1 cellular context compared by ENCODE assay signal in the genomic region with DNA sequence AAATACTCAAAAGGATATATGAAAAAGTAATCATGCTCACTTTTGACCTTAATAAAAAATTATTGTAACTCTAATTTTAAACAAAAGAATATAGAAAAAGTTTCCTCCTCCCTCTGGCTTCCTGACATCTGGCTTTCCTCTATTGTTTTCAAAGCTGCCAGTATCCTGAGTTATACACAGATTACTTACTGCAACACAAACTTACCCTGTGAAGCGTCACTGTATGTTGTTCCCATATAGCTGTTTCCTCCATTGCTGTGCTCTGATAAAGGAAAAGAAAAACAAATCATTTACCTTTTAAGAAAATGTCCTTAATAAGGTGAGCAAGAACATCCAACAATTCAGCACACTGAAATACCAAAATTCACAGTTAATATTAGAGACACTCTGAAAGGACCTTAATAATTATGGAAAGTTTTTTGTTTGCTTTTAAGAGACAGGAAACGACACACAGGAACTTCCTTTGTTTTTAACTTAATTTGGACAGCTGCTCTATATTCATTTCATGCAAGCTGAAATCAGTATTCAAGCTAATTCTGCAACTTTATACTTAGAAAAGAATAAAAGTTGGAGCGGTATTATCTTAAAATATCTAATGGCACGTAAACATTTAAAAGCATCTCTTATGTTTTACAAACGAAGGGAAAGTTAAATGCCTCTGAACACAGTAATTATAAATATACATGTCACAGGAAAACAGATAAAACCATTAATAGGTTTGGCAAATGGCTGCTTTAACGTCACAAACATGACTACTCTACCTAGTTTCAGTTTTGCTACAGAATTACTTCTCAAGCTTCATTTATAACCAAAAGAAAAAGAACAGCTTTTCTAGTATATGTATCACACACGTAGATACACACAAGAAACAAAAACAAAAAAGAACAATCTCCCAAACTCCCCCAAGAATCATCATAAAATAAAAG.
TF ChIP-seq lines count a peak whose summit lies in the region.

No MANE protein-coding gene starts in this region.

TF ChIP-seq in WTC11, 78 proteins besides CTCF, POLR2A, EP300 and RAD21 (continued from another document):
- TF ChIP-seq, protein P1, sequence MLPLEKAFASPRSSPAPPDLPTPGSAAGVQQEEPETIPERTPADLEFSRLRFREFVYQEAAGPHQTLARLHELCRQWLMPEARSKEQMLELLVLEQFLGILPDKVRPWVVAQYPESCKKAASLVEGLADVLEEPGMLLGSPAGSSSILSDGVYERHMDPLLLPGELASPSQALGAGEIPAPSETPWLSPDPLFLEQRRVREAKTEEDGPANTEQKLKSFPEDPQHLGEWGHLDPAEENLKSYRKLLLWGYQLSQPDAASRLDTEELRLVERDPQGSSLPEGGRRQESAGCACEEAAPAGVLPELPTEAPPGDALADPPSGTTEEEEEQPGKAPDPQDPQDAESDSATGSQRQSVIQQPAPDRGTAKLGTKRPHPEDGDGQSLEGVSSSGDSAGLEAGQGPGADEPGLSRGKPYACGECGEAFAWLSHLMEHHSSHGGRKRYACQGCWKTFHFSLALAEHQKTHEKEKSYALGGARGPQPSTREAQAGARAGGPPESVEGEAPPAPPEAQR (CRISPR knock-in tag; IDR thresholded peaks at IDR 0.05): no peak
- TF ChIP-seq ZNF671 (CRISPR knock-in tag; IDR thresholded peaks at IDR 0.05) (no peak), NR1H2 (CRISPR knock-in tag; IDR thresholded peaks at IDR 0.05) (no peak), HMGA2 (CRISPR knock-in tag; IDR thresholded peaks at IDR 0.05) (no peak)
- TF ChIP-seq, protein P2, sequence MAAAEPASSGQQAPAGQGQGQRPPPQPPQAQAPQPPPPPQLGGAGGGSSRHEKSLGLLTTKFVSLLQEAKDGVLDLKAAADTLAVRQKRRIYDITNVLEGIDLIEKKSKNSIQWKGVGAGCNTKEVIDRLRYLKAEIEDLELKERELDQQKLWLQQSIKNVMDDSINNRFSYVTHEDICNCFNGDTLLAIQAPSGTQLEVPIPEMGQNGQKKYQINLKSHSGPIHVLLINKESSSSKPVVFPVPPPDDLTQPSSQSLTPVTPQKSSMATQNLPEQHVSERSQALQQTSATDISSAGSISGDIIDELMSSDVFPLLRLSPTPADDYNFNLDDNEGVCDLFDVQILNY (CRISPR knock-in tag; IDR thresholded peaks at IDR 0.05): no peak
TF ChIP-seq in WTC11: peak in this region for 0.
